8 cellular contexts compared by ENCODE assay signal in the genomic region with DNA sequence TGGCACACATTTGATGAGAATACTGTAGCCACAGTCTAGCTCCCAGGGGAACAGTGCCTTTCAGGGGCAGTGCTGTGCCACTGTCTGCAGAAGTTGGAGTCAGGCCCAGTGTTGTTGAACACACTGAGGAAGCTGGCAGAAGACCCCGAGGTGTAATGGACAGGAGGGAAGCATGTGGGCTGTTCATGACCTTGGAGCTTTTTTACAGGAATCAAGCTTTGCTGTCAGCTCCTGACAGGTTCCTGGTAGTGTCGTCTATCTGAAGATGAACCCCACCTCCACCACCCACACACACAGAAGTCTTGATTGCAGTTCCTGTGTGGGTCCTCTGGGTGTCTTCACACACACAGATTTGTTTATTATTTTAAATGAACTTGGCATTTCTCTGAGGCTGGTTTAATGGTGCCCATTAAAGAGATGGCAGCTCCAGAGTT. TPM values are rescaled to one million over a fixed set of nuclear protein-coding genes. Genes with fewer than 3 reads are reported as not detected.
DNase-seq lines count a peak whose midpoint lies in the region; ATAC-seq and TF ChIP-seq lines count a peak whose summit lies in the region.

No MANE protein-coding gene starts in this region.

- H3K27me3 Mint-ChIP-seq in naive thymus-derived CD8-positive, alpha-beta T cell: no peaks in the 10 kb centered on the region

- POLR2A ChIA-PET in GM10248 (lab: Yijun Ruan, JAX): interaction anchor here (0.9 kb wide), 1 partner anchor 46 kb away, joined by 4 read pairs; no protein-coding TSS in a partner anchor
- POLR2A ChIA-PET in naive thymus-derived CD8-positive, alpha-beta T cell (lab: Charles Lee): interaction anchor here (0.5 to 5.7 kb wide), 26 partner anchors 12 to 245 kb away, joined by 3 to 31 read pairs (median 5); a partner anchor contains a TSS

- peaks cover 0 to 10% (median 6%) of the 10 kb centered on the region in 3 donors for H3K36me3 Mint-ChIP-seq in naive thymus-derived CD8-positive, alpha-beta T cell

- no peaks in the 10 kb centered on the region for H3K9me3 Mint-ChIP-seq in naive thymus-derived CD8-positive, alpha-beta T cell

- peak overlapping the region; percentile 12 to 80 (median 54) for H3K4me3 Mint-ChIP-seq in naive thymus-derived CD8-positive, alpha-beta T cell

- TF ChIP-seq CTCF in GM10248 (IDR thresholded peaks at IDR 0.05; ENCODE audit: control extremely low read depth, extremely low read depth, low read depth, missing control alignments): peak; percentile 78

- DNase-seq in GM10248 (ENCODE audit: extremely low spot score): peak; percentile 73
- peak; percentile 68 for DNase-seq in central memory CD4-positive, alpha-beta T cell
- peak in 8 of 10 donors; percentile 43 to 81 (median 64) for DNase-seq in naive thymus-derived CD8-positive, alpha-beta T cell
- DNase-seq in NCI-H774 (lab: John Stamatoyannopoulos, UW): no peak
- no peak for DNase-seq in retina

- peaks cover 39 to 94% (median 91%) of the 10 kb centered on the region in 4 donors for H3K4me1 Mint-ChIP-seq in naive thymus-derived CD8-positive, alpha-beta T cell

- ATAC-seq in GM21360 (IDR thresholded peaks at IDR 0.05; ENCODE audit: unreplicated experiment): peak; percentile 66
- ATAC-seq in HG03520 (IDR thresholded peaks at IDR 0.05; ENCODE audit: unreplicated experiment): peak; percentile 73
- peak; percentile 85 for ATAC-seq in SK-N-SH treated with all-trans-retinoic acid at 6 μM for 48 hours
- peak; percentile 71 to 87 for ATAC-seq in naive thymus-derived CD8-positive, alpha-beta T cell

- H3K27ac Mint-ChIP-seq in naive thymus-derived CD8-positive, alpha-beta T cell: peak overlapping the region; percentile 60 to 99 (median 94)

- CTCF ChIA-PET in GM10248 (lab: Yijun Ruan, JAX): interaction anchor here (0.8 to 10.5 kb wide), 35 partner anchors 8 to 328 kb away, joined by 3 to 191 read pairs (median 5); a partner anchor contains a TSS

TF ChIP-seq in SK-N-SH treated with all-trans-retinoic acid at 6 μM for 48 hours, 23 proteins besides CTCF, POLR2A, EP300 and RAD21:
- TF ChIP-seq ZFP30 (CRISPR knock-in tag; IDR thresholded peaks at IDR 0.05) (no peak), PPARA (CRISPR knock-in tag; IDR thresholded peaks at IDR 0.05; ENCODE audit: borderline replicate concordance) (no peak), ARNTL (CRISPR knock-in tag; IDR thresholded peaks at IDR 0.05; ENCODE audit: borderline replicate concordance, low read depth) (no peak), GLIS3 (CRISPR knock-in tag; IDR thresholded peaks at IDR 0.05) (no peak), TCF4 (CRISPR knock-in tag; IDR thresholded peaks at IDR 0.05; ENCODE audit: borderline replicate concordance) (no peak), BACH2 (CRISPR knock-in tag; IDR thresholded peaks at IDR 0.05; ENCODE audit: borderline replicate concordance) (no peak), OSR1 (CRISPR knock-in tag; IDR thresholded peaks at IDR 0.05) (no peak)

RNA-seq across cellular contexts. Expression of a gene that starts 40.3 kb away (rescaled TPM):
- 100 to 1,000 TPM; 176 to 177 TPM for total RNA-seq in naive thymus-derived CD8-positive, alpha-beta T cell
- 100 to 1,000 TPM; 175 to 220 (median 188) TPM for polyA plus RNA-seq in naive thymus-derived CD8-positive, alpha-beta T cell

Comparison
In these comparisons a context has a peak if more than half of its experiments do, and no peak if none do; other contexts are left out.
1. DNase-seq: peak in GM10248 (single experiment), central memory CD4-positive, alpha-beta T cell (single experiment) and naive thymus-derived CD8-positive, alpha-beta T cell (8 of 10); none in NCI-H774 (single experiment) and retina (single experiment).
2. Peak in every context shown above with its lines, with median percentiles within 50 percentile points of each other: ATAC-seq.